In genomic region chr13:83755210-83755609, GRCh38 we compare ENCODE assay signal across 3 cellular contexts.
TF ChIP-seq lines count a peak whose summit lies in the region.

No MANE protein-coding gene starts in this region.

TF ChIP-seq in A549, 52 proteins besides CTCF, POLR2A, EP300 and RAD21:
- TF ChIP-seq MAFK (IDR thresholded peaks at IDR 0.05; ENCODE audit: partially characterized antibody) = peak; percentile 38

TF ChIP-seq in IMR-90, 13 proteins besides CTCF, POLR2A, EP300 and RAD21:
- peak; percentile 53 for TF ChIP-seq MAFK (IDR thresholded peaks at IDR 0.05; ENCODE audit: low read depth, low read length)

TF ChIP-seq in HepG2, 621 proteins besides CTCF, POLR2A, EP300 and RAD21:
- TF ChIP-seq MAFK (conservative IDR thresholded peaks at IDR 0.05 in 1 of 2, IDR thresholded peaks at IDR 0.05 in 1 of 2; ENCODE audit: low read length in 2 of 2) (peak; percentile 45 to 71; a peak in 3 of 4 replicates), MAFF (IDR thresholded peaks at IDR 0.05; ENCODE audit: low read depth, low read length) (peak; percentile 45; the same call in 1 of the 2 replicates)
